Comparison of ENCODE assay signal across 14 cellular contexts in genomic region chr3:30665539-30665938, GRCh38. TPM values are rescaled to one million over a fixed set of nuclear protein-coding genes. Genes with fewer than 3 reads are reported as not detected.
DNase-seq lines count a peak whose midpoint lies in the region; ATAC-seq and TF ChIP-seq lines count a peak whose summit lies in the region.
"Had no signal": no experiment of that assay in that cellular context is flagged by ENCODE, and none has a peak within 500 bp of the region (broad histone marks: within the 10 kb centered on the region; RNA-seq: fewer than 3 reads in every experiment).

No MANE protein-coding gene starts in this region.

- DNase-seq in T-helper 2 cell treated with Interferon-gamma antibody and Interleukin-4, amounts not matched to agents 5 μg/mL and 100 μg/mL, for 36 hours (ENCODE audit: low spot score), result no peak
- no peak for DNase-seq in T-helper 2 cell
- no peak for DNase-seq in HL-60 (ENCODE audit: low read depth in 1 of 2, low spot score in 1 of 2)
- no peak for DNase-seq in activated naive CD8-positive, alpha-beta T cell treated with anti-CD3 and anti-CD28 coated beads, Interleukin-2, amount 50 U/mL, for 24 hours
- no peak for DNase-seq in prostate gland (ENCODE audit: low spot score)
- DNase-seq: activated T-cell treated with anti-CD3 and anti-CD28 coated beads, Interleukin-2, amount 50 U/mL, for 1 hour; COR-L47; NCI-H187; pancreas; PC-3; thyroid gland had no signal

- H3K27me3 Mint-ChIP-seq in T-helper 2 cell treated with Interferon-gamma antibody and Interleukin-4, amounts not matched to agents 5 μg/mL and 100 μg/mL, for 36 hours (ENCODE audit: low read depth), result no peaks in the 10 kb centered on the region
- H3K27me3 Mint-ChIP-seq in activated naive CD8-positive, alpha-beta T cell treated with anti-CD3 and anti-CD28 coated beads, Interleukin-2, amount 50 U/mL, for 24 hours, result no peaks in the 10 kb centered on the region

- H3K9me3 Mint-ChIP-seq in T-helper 2 cell treated with Interferon-gamma antibody and Interleukin-4, amounts not matched to agents 5 μg/mL and 100 μg/mL, for 36 hours, result no peaks in the 10 kb centered on the region
- peaks cover 4% of the 10 kb centered on the region for H3K9me3 Mint-ChIP-seq in activated naive CD8-positive, alpha-beta T cell treated with anti-CD3 and anti-CD28 coated beads, Interleukin-2, amount 50 U/mL, for 24 hours

- peaks cover 51% of the 10 kb centered on the region for H3K36me3 Mint-ChIP-seq in T-helper 2 cell treated with Interferon-gamma antibody and Interleukin-4, amounts not matched to agents 5 μg/mL and 100 μg/mL, for 36 hours (ENCODE audit: low read depth)
- H3K36me3 Mint-ChIP-seq in activated naive CD8-positive, alpha-beta T cell treated with anti-CD3 and anti-CD28 coated beads, Interleukin-2, amount 50 U/mL, for 24 hours (ENCODE audit: low read depth), result peaks cover 81% of the 10 kb centered on the region

- H3K4me1 Mint-ChIP-seq in T-helper 2 cell treated with Interferon-gamma antibody and Interleukin-4, amounts not matched to agents 5 μg/mL and 100 μg/mL, for 36 hours (ENCODE audit: low read depth), result peaks cover 88% of the 10 kb centered on the region
- H3K4me1 Mint-ChIP-seq in activated naive CD8-positive, alpha-beta T cell treated with anti-CD3 and anti-CD28 coated beads, Interleukin-2, amount 50 U/mL, for 24 hours, result peaks cover 99% of the 10 kb centered on the region

- ATAC-seq in activated naive CD8-positive, alpha-beta T cell treated with anti-CD3 and anti-CD28 coated beads, Interleukin-2, amount 50 U/mL, for 24 hours, result no peak
- ATAC-seq in SK-N-SH treated with all-trans-retinoic acid at 6 μM for 48 hours (no peak), HG03520 (IDR thresholded peaks at IDR 0.05; ENCODE audit: unreplicated experiment) (no peak)
- ATAC-seq: pancreas, PC-3 had no signal

- H3K36me3 ChIP-seq in neutrophil (peaks cover 66% of the 10 kb centered on the region), prostate gland (no peaks in the 10 kb centered on the region)

- WGBS in prostate gland, result 96% methylated on average over 2 of the region's 2 CpGs

- H3K27ac ChIP-seq in HL-60 (replicated peaks) (peak overlapping the region; percentile 39), neutrophil (peak overlapping the region; percentile 80), prostate gland (no peak overlapping the region)
- H3K27ac ChIP-seq: pancreas had no signal

- peak overlapping the region; percentile 56 for H3K4me3 Mint-ChIP-seq in T-helper 2 cell treated with Interferon-gamma antibody and Interleukin-4, amounts not matched to agents 5 μg/mL and 100 μg/mL, for 36 hours
- H3K4me3 Mint-ChIP-seq in activated naive CD8-positive, alpha-beta T cell treated with anti-CD3 and anti-CD28 coated beads, Interleukin-2, amount 50 U/mL, for 24 hours, result peak overlapping the region; percentile 67

- H3K9me3 ChIP-seq in neutrophil (no peaks in the 10 kb centered on the region), prostate gland (no peaks in the 10 kb centered on the region)
- H3K9me3 ChIP-seq: pancreas, thyroid gland had no signal

- H3K4me1 ChIP-seq in neutrophil (ENCODE audit: control insufficient read depth in 1 of 2, insufficient read depth in 1 of 2, low read depth in 1 of 2, low read length in 1 of 2) (peaks cover 28 to 36% of the 10 kb centered on the region in 2 experiments), prostate gland (replicated peaks) (no peaks in the 10 kb centered on the region)

- TF ChIP-seq CTCF in HL-60 (IDR thresholded peaks at IDR 0.05; ENCODE audit: insufficient read depth, low read length) (no peak), neutrophil (IDR thresholded peaks at IDR 0.05) (no peak), prostate gland (IDR thresholded peaks at IDR 0.05) (no peak)

- intact Hi-C loops in prostate gland (cut with DNase I), result no loop called here

- TF ChIP-seq POLR2A in prostate gland (IDR thresholded peaks at IDR 0.05), result no peak

- peak overlapping the region; percentile 73 for H3K27ac Mint-ChIP-seq in T-helper 2 cell treated with Interferon-gamma antibody and Interleukin-4, amounts not matched to agents 5 μg/mL and 100 μg/mL, for 36 hours
- peak overlapping the region; percentile 93 for H3K27ac Mint-ChIP-seq in activated naive CD8-positive, alpha-beta T cell treated with anti-CD3 and anti-CD28 coated beads, Interleukin-2, amount 50 U/mL, for 24 hours

- H3K4me3 ChIP-seq in HL-60 (replicated peaks; ENCODE audit: insufficient read depth, low read length) (no peak overlapping the region), neutrophil (ENCODE audit: low read depth in 1 of 2, low read length in 1 of 2) (peak overlapping the region in 1 of 2 experiments; percentile 0), prostate gland (no peak overlapping the region)
- H3K4me3 ChIP-seq: pancreas, thyroid gland had no signal

- H3K27me3 ChIP-seq in HL-60 (ENCODE audit: insufficient read depth, poor library complexity, severe bottlenecking) (no peaks in the 10 kb centered on the region), neutrophil (no peaks in the 10 kb centered on the region), prostate gland (replicated peaks; ENCODE audit: insufficient read depth) (no peaks in the 10 kb centered on the region)
- H3K27me3 ChIP-seq: pancreas, thyroid gland had no signal

TF ChIP-seq in SK-N-SH treated with all-trans-retinoic acid at 6 μM for 48 hours, 23 proteins besides CTCF, POLR2A, EP300 and RAD21 (continues in another document):
- no peak for TF ChIP-seq PPARA (CRISPR knock-in tag; IDR thresholded peaks at IDR 0.05; ENCODE audit: borderline replicate concordance)
- TF ChIP-seq, protein P1, sequence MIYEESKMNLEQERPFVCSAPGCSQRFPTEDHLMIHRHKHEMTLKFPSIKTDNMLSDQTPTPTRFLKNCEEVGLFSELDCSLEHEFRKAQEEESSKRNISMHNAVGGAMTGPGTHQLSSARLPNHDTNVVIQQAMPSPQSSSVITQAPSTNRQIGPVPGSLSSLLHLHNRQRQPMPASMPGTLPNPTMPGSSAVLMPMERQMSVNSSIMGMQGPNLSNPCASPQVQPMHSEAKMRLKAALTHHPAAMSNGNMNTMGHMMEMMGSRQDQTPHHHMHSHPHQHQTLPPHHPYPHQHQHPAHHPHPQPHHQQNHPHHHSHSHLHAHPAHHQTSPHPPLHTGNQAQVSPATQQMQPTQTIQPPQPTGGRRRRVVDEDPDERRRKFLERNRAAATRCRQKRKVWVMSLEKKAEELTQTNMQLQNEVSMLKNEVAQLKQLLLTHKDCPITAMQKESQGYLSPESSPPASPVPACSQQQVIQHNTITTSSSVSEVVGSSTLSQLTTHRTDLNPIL (CRISPR knock-in tag; IDR thresholded peaks at IDR 0.05; ENCODE audit: low read depth), result no peak
- TF ChIP-seq ZNF70 (CRISPR knock-in tag; IDR thresholded peaks at IDR 0.05), result no peak
- no peak for TF ChIP-seq TOX (CRISPR knock-in tag; IDR thresholded peaks at IDR 0.05; ENCODE audit: borderline replicate concordance)
- TF ChIP-seq OSR1 (CRISPR knock-in tag; IDR thresholded peaks at IDR 0.05), result no peak
- no peak for TF ChIP-seq ZNF565 (CRISPR knock-in tag; conservative IDR thresholded peaks at IDR 0.05; ENCODE audit: low read depth)
- no peak for TF ChIP-seq RARB (CRISPR knock-in tag; IDR thresholded peaks at IDR 0.05)
- no peak for TF ChIP-seq ZFP3 (CRISPR knock-in tag; IDR thresholded peaks at IDR 0.05)
- no peak for TF ChIP-seq CSDC2 (CRISPR knock-in tag; IDR thresholded peaks at IDR 0.05)
- TF ChIP-seq ZC3H10 (CRISPR knock-in tag; IDR thresholded peaks at IDR 0.05), result no peak
- no peak for TF ChIP-seq ESRRG (CRISPR knock-in tag; IDR thresholded peaks at IDR 0.05)
- TF ChIP-seq ZFP30 (CRISPR knock-in tag; IDR thresholded peaks at IDR 0.05), result no peak
- no peak for TF ChIP-seq PATZ1 (CRISPR knock-in tag; IDR thresholded peaks at IDR 0.05; ENCODE audit: borderline replicate concordance)
- TF ChIP-seq BACH2 (CRISPR knock-in tag; IDR thresholded peaks at IDR 0.05; ENCODE audit: borderline replicate concordance), result no peak
- TF ChIP-seq ISL1 (CRISPR knock-in tag; IDR thresholded peaks at IDR 0.05), result no peak
- no peak for TF ChIP-seq POU6F1 (CRISPR knock-in tag; IDR thresholded peaks at IDR 0.05; ENCODE audit: borderline replicate concordance, low read depth)
- no peak for TF ChIP-seq ZNF8 (CRISPR knock-in tag; IDR thresholded peaks at IDR 0.05)

RNA-seq across cellular contexts. Expression of gene TGFBR2, which starts 59.1 kb away (rescaled TPM):
- total RNA-seq in prostate gland, result 10 to 100 TPM; 53.0 to 69.6 TPM

Comparison
In these comparisons a context has a peak if more than half of its experiments do, and no peak if none do; other contexts are left out.
1. H3K27ac ChIP-seq: peak in HL-60 (single experiment) and neutrophil (single experiment); none in prostate gland (0 of 2).